ENCODE assay signal across 26 cellular contexts in the genomic region with DNA sequence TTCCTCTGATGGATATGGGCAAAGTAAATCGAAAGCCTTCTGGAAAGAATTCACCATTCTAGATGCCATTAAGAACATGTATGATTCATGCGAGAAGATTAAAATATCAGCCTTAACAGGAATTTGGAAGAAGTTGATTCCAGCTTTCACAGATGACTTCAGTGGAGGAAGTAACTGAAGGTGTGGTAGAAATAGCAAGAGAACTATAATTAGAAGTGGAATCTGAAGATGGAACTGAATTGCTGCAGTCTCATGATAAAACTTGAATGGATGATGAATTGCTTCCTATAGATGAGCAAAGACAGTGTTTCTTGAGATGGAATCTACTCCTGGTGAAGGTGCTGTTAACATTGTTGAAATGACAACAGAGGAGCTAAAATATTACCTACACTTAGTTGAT. TPM values are rescaled to one million over a fixed set of nuclear protein-coding genes. Genes with fewer than 3 reads are reported as not detected.
DNase-seq lines count a peak whose midpoint lies in the region; ATAC-seq, FAIRE-seq and TF ChIP-seq lines count a peak whose summit lies in the region.
"Had no signal": no experiment of that assay in that cellular context is flagged by ENCODE, and none has a peak within 500 bp of the region (broad histone marks: within the 10 kb centered on the region; RNA-seq: fewer than 3 reads in every experiment).

No MANE protein-coding gene starts in this region.

- H3K27ac ChIP-seq in RWPE2 (ENCODE audit: poor library complexity, severe bottlenecking) (peak overlapping the region; percentile 34), ovary (no peak overlapping the region)
- H3K27ac ChIP-seq: BLaER1 treated with 17β-estradiol and CSF1 and Interleukin-3, amounts not matched to agents 10 nM and 100 nM; GM23248; PC-9; RWPE1 had no signal

- H3K9me3 ChIP-seq in RWPE2 (ENCODE audit: severe bottlenecking) (no peaks in the 10 kb centered on the region), ovary (no peaks in the 10 kb centered on the region)
- H3K9me3 ChIP-seq: Caco-2, SK-N-SH had no signal

- H3K36me3 ChIP-seq in RWPE2 (ENCODE audit: low read depth) (no peaks in the 10 kb centered on the region), bronchial epithelial cell (ENCODE audit: control insufficient read depth, insufficient read depth, low read length) (no peaks in the 10 kb centered on the region), ovary (no peaks in the 10 kb centered on the region)
- H3K36me3 ChIP-seq: BLaER1 treated with 17β-estradiol and CSF1 and Interleukin-3, amounts not matched to agents 10 nM and 100 nM had no signal

- H3K27me3 ChIP-seq in RWPE2 (ENCODE audit: insufficient read depth, poor library complexity, severe bottlenecking) (no peaks in the 10 kb centered on the region), bronchial epithelial cell (ENCODE audit: control insufficient read depth, insufficient read depth, low read length) (no peaks in the 10 kb centered on the region), ovary (no peaks in the 10 kb centered on the region)
- H3K27me3 ChIP-seq: BLaER1 treated with 17β-estradiol and CSF1 and Interleukin-3, amounts not matched to agents 10 nM and 100 nM had no signal

- no peak for TF ChIP-seq POLR2A in ovary (IDR thresholded peaks at IDR 0.05)

- peaks cover 75% of the 10 kb centered on the region for H3K4me1 Mint-ChIP-seq in HFFc6 (ENCODE audit: low read depth)

- TF ChIP-seq CTCF in HFFc6 (IDR thresholded peaks at IDR 0.05): no peak
- TF ChIP-seq CTCF in RWPE2 (IDR thresholded peaks at IDR 0.05; ENCODE audit: poor library complexity, severe bottlenecking): no peak
- no peak for TF ChIP-seq CTCF in bronchial epithelial cell (IDR thresholded peaks at IDR 0.05; ENCODE audit: insufficient read depth, low read length, severe bottlenecking)
- TF ChIP-seq CTCF in ovary (IDR thresholded peaks at IDR 0.05): no peak

- TF ChIP-seq EP300 in ovary (IDR thresholded peaks at IDR 0.05): no peak

- WGBS in ovary, 3 donors: 93 to 98% (median 94%) methylated on average over 2 of the region's 2 CpGs

- peak overlapping the region; percentile 8; the same call in 1 of the 2 replicates for H3K27ac Mint-ChIP-seq in HFFc6
- H3K27ac Mint-ChIP-seq: CD4-positive, alpha-beta memory T cell; H9 had no signal

- intact Hi-C loops in ovary (cut with DNase I): loop anchor here in 1 of 4 donors (10.0 kb wide), 1 partner anchor 46 kb away; no protein-coding TSS in a partner anchor

- no peak overlapping the region for H3K4me3 Mint-ChIP-seq in HFFc6
- H3K4me3 Mint-ChIP-seq: CD4-positive, alpha-beta memory T cell; H9 had no signal

- H3K36me3 Mint-ChIP-seq in HFFc6 (ENCODE audit: low read depth): 0 out of 2 replicates have a peak, but pooled peaks cover 4% of the 10 kb centered on the region
- H3K36me3 Mint-ChIP-seq: CD4-positive, alpha-beta memory T cell had no signal

- H3K4me3 ChIP-seq in RWPE2 (ENCODE audit: severe bottlenecking) (no peak overlapping the region), bronchial epithelial cell (ENCODE audit: low read depth, low read length) (no peak overlapping the region), ovary (no peak overlapping the region)
- H3K4me3 ChIP-seq: BLaER1 treated with 17β-estradiol and CSF1 and Interleukin-3, amounts not matched to agents 10 nM and 100 nM; GM23248; PC-9 had no signal

- H3K27me3 Mint-ChIP-seq in HFFc6 (ENCODE audit: insufficient read depth): no peaks in the 10 kb centered on the region; the same call in 1 of the 2 replicates
- H3K27me3 Mint-ChIP-seq: CD4-positive, alpha-beta memory T cell had no signal

- ATAC-seq in RWPE2 (ENCODE audit: low read depth): no peak
- ATAC-seq in GM21423 (IDR thresholded peaks at IDR 0.05; ENCODE audit: unreplicated experiment): no peak

- H3K9me3 Mint-ChIP-seq in HFFc6: peaks cover 5% of the 10 kb centered on the region; the same call in 1 of the 2 replicates

- no peak for DNase-seq in HFFc6
- no peak for DNase-seq in RWPE2 (ENCODE audit: low spot score)
- DNase-seq in bronchial epithelial cell (ENCODE audit: low read depth): peak; percentile 29
- DNase-seq in urothelium cell line (ENCODE audit: low spot score): no peak
- no peak for DNase-seq in HPDE6-E6E7 (ENCODE audit: extremely low spot score)
- no peak for DNase-seq in ovary
- DNase-seq: ACHN; Caco-2; CD4-positive, alpha-beta memory T cell; DMS 273 treated with DMSO at 0.1 percent for 48 hours; DMS79 treated with DMSO at 0.1 percent for 48 hours; GM23248; H9; NCI-H1092; NCI-H1436; NCI-H187 treated with DMSO at 0.1 percent for 48 hours; NCI-H345; NCI-H524 treated with DMSO at 0.1 percent for 48 hours; PC-9; SIG-M5; SK-N-SH had no signal

- FAIRE-seq in bronchial epithelial cell (lab: Jason Lieb, UNC): no peak
- FAIRE-seq in urothelium cell line (lab: Jason Lieb, UNC): peak; percentile 73
- FAIRE-seq: GM12891, HTR-8/SVneo had no signal

- H3K4me1 ChIP-seq in RWPE2 (ENCODE audit: insufficient read depth, poor library complexity, severe bottlenecking) (peaks cover 5% of the 10 kb centered on the region), ovary (ENCODE audit: insufficient read depth) (no peaks in the 10 kb centered on the region)
- H3K4me1 ChIP-seq: BLaER1 treated with 17β-estradiol and CSF1 and Interleukin-3, amounts not matched to agents 10 nM and 100 nM had no signal

RNA-seq across cellular contexts. Expression of a gene that starts 30.1 kb away (rescaled TPM):
- total RNA-seq in HFFc6 (2021; fragmentation: NEBNext Ultra II Directional; extraction: Animal tissue kit (Norgen Biotek cat#: 25700)): 10 to 100 TPM; 62.1 to 76.5 (median 72.9) TPM
- total RNA-seq in bronchial epithelial cell (36.6 and 46.3 TPM in 2 replicates), ovary (10 to 100 TPM; 21.9 to 52.7 (median 38.9) TPM)
- polyA plus RNA-seq in ovary: 10 to 100 TPM; 20.1 to 27.9 TPM
